ENCODE assay signal across 8 cellular contexts in the genomic region with DNA sequence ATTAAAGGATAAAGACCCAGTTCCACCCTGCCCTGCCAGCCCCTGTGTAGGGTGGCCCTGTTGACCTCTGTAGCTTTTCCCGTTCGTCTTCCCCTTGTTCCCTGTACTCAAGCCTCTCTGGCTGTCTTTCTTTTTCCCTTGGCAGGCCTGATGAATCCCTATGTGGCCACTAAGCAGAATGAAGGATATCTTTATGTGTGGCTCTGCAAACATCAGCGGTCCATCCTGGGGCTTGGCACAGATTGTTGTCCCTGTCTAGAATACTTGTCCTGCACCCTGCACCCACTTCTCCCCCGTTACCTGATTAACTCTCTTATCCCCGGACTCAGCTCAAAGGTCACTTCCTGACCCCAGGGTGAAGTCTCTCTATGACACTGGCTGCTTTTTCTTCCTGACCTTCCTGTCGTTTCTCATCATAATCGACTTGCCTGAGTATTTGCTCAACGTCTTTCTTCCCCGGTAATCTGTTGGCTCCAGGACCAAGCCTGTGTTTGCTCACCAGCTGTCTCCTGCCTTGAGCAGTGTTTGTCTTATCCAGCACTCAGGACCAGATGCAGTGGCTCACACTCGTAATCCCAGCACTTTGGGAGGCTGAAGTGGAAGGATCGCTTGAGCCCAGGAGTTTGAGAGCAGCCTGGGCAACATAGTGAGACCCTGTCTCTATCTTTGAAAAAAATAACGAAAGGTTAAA. TPM values are rescaled to one million over a fixed set of nuclear protein-coding genes. Genes with fewer than 3 reads are reported as not detected.
"Had no signal": no experiment of that assay in that cellular context is flagged by ENCODE, and none has a peak within 500 bp of the region (broad histone marks: within the 10 kb centered on the region; RNA-seq: fewer than 3 reads in every experiment).

No MANE protein-coding gene starts in this region.

RNA-seq across cellular contexts. Expression of gene RSPH10B2, which starts 9.3 kb away (rescaled TPM):
- total RNA-seq: heart left ventricle, mammary epithelial cell, subcutaneous adipose tissue, suprapubic skin, thoracic aorta, ureter had no signal
- polyA plus RNA-seq: heart left ventricle, immature natural killer cell, mammary epithelial cell, right cardiac atrium had no signal
